14 cellular contexts compared by ENCODE assay signal in the genomic region with DNA sequence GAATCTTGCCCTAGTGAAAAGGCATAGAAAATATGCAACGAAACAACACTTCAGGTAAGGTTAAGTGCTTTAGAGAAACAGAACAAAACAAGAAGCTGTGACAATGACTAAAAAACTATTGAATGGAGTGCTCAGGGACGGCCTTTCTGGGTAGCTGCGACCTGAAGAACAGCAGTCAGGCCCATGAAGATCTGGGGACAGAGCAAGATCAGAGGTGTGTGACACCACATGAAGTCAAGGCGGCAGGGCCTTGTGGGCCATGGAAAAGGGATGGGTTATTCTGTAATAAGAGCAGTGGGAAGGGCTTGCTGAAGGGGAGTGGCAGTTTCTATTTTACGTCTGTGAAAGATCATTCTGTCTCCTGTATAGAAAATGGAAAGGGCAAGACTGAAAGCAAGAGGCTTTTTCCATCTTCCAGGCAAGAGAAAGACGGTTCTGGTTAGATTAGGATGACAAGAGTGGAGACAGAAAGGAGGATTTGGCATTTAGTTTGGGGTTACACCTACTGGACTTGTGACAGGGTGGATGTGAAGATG. TPM values are rescaled to one million over a fixed set of nuclear protein-coding genes. Genes with fewer than 3 reads are reported as not detected.
DNase-seq lines count a peak whose midpoint lies in the region; ATAC-seq, FAIRE-seq and TF ChIP-seq lines count a peak whose summit lies in the region.
"Had no signal": no experiment of that assay in that cellular context is flagged by ENCODE, and none has a peak within 500 bp of the region (broad histone marks: within the 10 kb centered on the region; RNA-seq: fewer than 3 reads in every experiment).

No MANE protein-coding gene starts in this region.

- H3K9ac ChIP-seq in astrocyte (ENCODE audit: low read length): peak overlapping the region; percentile 10

- H3K36me3 ChIP-seq in astrocyte (ENCODE audit: insufficient read depth, low read length): no peaks in the 10 kb centered on the region

- peak overlapping the region; percentile 61 for H3K4me2 ChIP-seq in astrocyte (ENCODE audit: low read length)

- H3K27me3 Mint-ChIP-seq in Calu3 (ENCODE audit: unreplicated experiment) (no peaks in the 10 kb centered on the region), astrocyte (ENCODE audit: low read depth, unreplicated experiment) (no peaks in the 10 kb centered on the region), natural killer cell (ENCODE audit: low read depth in 2 of 2) (no peaks in the 10 kb centered on the region)

- no peak for FAIRE-seq in astrocyte (lab: Jason Lieb, UNC)
- FAIRE-seq: bronchial epithelial cell had no signal

- H4K20me1 ChIP-seq in astrocyte (ENCODE audit: insufficient read depth, low read length): peaks cover 81% of the 10 kb centered on the region

- DNase-seq in AG04450 (ENCODE audit: low read depth, low spot score) (no peak), Calu3 (no peak), astrocyte (ENCODE audit: low read depth) (no peak), natural killer cell (no peak), COR-L47 (lab: John Stamatoyannopoulos, UW) (no peak)
- DNase-seq: GOT3; NCI-H1694 treated with DMSO at 0.1 percent for 48 hours; NK-92 treated with Interleukin-12 subunit alpha and Interleukin-12 subunit beta, amount 100 ng/mL, for 24 hours had no signal

- peaks cover 97% of the 10 kb centered on the region for H3K79me2 ChIP-seq in astrocyte (ENCODE audit: insufficient read depth, low read length)

- no peak overlapping the region for H3K4me3 ChIP-seq in AG04450 (ENCODE audit: low read depth, low read length)
- no peak overlapping the region for H3K4me3 ChIP-seq in astrocyte (ENCODE audit: insufficient read depth, low read depth, low read length)

- peaks cover 47% of the 10 kb centered on the region for H3K4me1 ChIP-seq in astrocyte (ENCODE audit: insufficient read depth, low read length)

- H3K9me3 ChIP-seq in AG04450 (ENCODE audit: control insufficient read depth, insufficient read depth, low read length) (no peaks in the 10 kb centered on the region), astrocyte (ENCODE audit: insufficient read depth, low read depth, low read length) (no peaks in the 10 kb centered on the region)

- intact Hi-C loops in Calu3 (cut with micrococcal nuclease; ENCODE audit: unreplicated experiment) (no loop called here), natural killer cell (cut with micrococcal nuclease) (no loop called here)

- POLR2A ChIA-PET in AG04450 (lab: Yijun Ruan, JAX): no interaction called here

- H3K4me1 Mint-ChIP-seq in Calu3 (ENCODE audit: low read depth, unreplicated experiment): peaks cover 59% of the 10 kb centered on the region
- H3K4me1 Mint-ChIP-seq in astrocyte (ENCODE audit: low read depth, unreplicated experiment): peaks cover 69% of the 10 kb centered on the region
- peaks cover 77 to 83% of the 10 kb centered on the region in 2 donors for H3K4me1 Mint-ChIP-seq in natural killer cell

- no peak overlapping the region for H2AFZ ChIP-seq in astrocyte (ENCODE audit: low read depth, low read length)

- ATAC-seq in natural killer cell (no peak), HG02885 (IDR thresholded peaks at IDR 0.05; ENCODE audit: poor library complexity, unreplicated experiment) (no peak), GM21737 (IDR thresholded peaks at IDR 0.05; ENCODE audit: unreplicated experiment) (no peak), HG02840 (IDR thresholded peaks at IDR 0.05; ENCODE audit: low FRiP score, unreplicated experiment) (no peak)
- ATAC-seq: esophagus mucosa had no signal

- CTCF ChIA-PET in AG04450 (lab: Charles Lee) (interaction anchor here (1.1 kb wide), 2 partner anchors 16 to 129 kb away, joined by 3 read pairs; no protein-coding TSS in a partner anchor), Calu3 (lab: Charles Lee) (no interaction called here)

- TF ChIP-seq CTCF in AG04450 (IDR thresholded peaks at IDR 0.05; ENCODE audit: low read depth, low read length): no peak
- TF ChIP-seq CTCF in Calu3 (IDR thresholded peaks at IDR 0.05; ENCODE audit: unreplicated experiment): no peak
- no peak for TF ChIP-seq CTCF in astrocyte (IDR thresholded peaks at IDR 0.05; ENCODE audit: insufficient read depth, low read depth, low read length)
- TF ChIP-seq CTCF in natural killer cell (IDR thresholded peaks at IDR 0.05): no peak

- H3K4me3 Mint-ChIP-seq in Calu3 (ENCODE audit: low read depth, unreplicated experiment) (no peak overlapping the region), astrocyte (ENCODE audit: unreplicated experiment) (peak overlapping the region; percentile 3), natural killer cell (peak overlapping the region; percentile 53)

- H3K27ac ChIP-seq in AG04450 (ENCODE audit: low read depth, low read length): peak overlapping the region; percentile 11
- no peak overlapping the region for H3K27ac ChIP-seq in astrocyte (ENCODE audit: low read depth, low read length)
- H3K27ac ChIP-seq: C4-2B had no signal

- no peaks in the 10 kb centered on the region for H3K9me3 Mint-ChIP-seq in Calu3 (ENCODE audit: low read depth, unreplicated experiment)
- H3K9me3 Mint-ChIP-seq in astrocyte (ENCODE audit: unreplicated experiment): no peaks in the 10 kb centered on the region
- no peaks in the 10 kb centered on the region for H3K9me3 Mint-ChIP-seq in natural killer cell

- H3K27me3 ChIP-seq in AG04450 (ENCODE audit: control insufficient read depth, insufficient read depth, low read length) (no peaks in the 10 kb centered on the region), astrocyte (ENCODE audit: insufficient read depth, low read length) (no peaks in the 10 kb centered on the region)

- no TSS peak for BruUV-seq in Calu3 (replicated peaks; lab: Mats Ljungman, UMichigan)

- H3K27ac Mint-ChIP-seq in Calu3 (ENCODE audit: unreplicated experiment) (peak overlapping the region; percentile 17), astrocyte (ENCODE audit: unreplicated experiment) (no peak overlapping the region), natural killer cell (peak overlapping the region; percentile 95 to 99)

- H3K36me3 Mint-ChIP-seq in Calu3 (ENCODE audit: insufficient read depth, unreplicated experiment): peaks cover 26% of the 10 kb centered on the region
- H3K36me3 Mint-ChIP-seq in astrocyte (ENCODE audit: low read depth, unreplicated experiment): peaks cover 11% of the 10 kb centered on the region
- no peaks in the 10 kb centered on the region for H3K36me3 Mint-ChIP-seq in natural killer cell

RNA-seq across cellular contexts. Expression of a gene that starts 5.1 kb away (rescaled TPM):
- 148 and 171 TPM in 2 replicates for polyA plus RNA-seq in AG04450 (2011; rRNA removed)
- 87.4 and 99.3 TPM in 2 replicates for polyA minus RNA-seq in AG04450 (2011; rRNA and poly(A)+ RNA removed)
- total RNA-seq in Calu3 (2022) (212 TPM in 2 replicates), astrocyte (136 and 139 TPM in 2 replicates), natural killer cell (100 to 1,000 TPM; 194 to 238 (median 236) TPM)

RNA-seq across cellular contexts. Expression of a gene that starts 45.7 kb away (rescaled TPM):
- polyA plus RNA-seq in AG04450 (2011; rRNA removed): 24.7 and 34.1 TPM in 2 replicates
- polyA minus RNA-seq in AG04450 (2011; rRNA and poly(A)+ RNA removed): 59.3 and 77.2 TPM in 2 replicates
- total RNA-seq in Calu3 (2022) (36.0 and 37.5 TPM in 2 replicates), astrocyte (41.6 and 44.1 TPM in 2 replicates), natural killer cell (10 to 100 TPM; 27.4 to 32.8 (median 31.5) TPM)
